1 cellular context compared by ENCODE assay signal in the genomic region with DNA sequence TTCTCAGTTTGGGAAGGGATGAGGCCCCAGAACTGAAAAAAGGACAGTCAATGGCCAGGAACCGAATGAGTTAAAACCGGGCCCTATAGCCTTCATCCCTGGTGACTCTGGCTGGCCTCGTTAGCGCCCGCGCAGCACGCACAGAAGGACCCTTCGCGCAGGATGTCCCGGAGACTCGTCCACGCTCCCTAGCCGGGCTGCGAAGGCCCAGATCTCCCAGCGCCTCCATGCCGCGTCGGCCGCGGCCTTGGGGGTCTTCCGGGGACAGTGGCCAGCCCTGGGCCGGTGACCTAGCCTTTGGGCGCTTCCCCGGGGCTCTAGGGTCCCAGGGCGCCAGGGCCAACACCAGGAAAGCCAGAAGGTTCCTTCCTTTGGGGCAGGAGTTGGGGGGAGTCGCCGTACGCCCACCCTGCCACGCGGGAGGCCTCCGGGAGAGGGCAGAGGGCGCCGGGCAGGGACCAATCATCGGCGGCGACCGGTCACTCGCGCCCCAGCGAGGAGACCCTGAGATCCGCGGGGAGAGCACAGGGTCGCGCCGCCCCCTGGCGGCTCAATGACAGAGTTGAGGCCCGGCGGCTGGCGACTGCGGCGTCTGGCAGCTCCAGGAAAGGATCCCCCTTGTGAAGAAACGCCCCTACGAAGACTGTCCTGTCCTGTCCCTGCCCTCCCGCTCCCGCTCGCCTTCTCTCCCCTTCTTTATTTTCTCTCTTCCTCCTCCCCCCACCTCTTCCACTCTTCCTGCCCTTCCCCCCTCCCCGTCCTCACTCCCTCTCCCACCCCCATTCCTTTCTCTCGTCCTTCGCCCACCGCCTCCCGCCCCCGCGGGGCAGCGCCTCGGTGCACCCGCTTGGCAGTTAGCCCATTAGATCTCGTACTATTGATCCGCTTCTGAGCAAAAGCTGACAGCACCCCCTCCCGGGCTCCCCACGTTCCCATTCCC.
TF ChIP-seq lines count a peak whose summit lies in the region.

No MANE protein-coding gene starts in this region.

TF ChIP-seq in HepG2, 621 proteins besides CTCF, POLR2A, EP300 and RAD21 (continued from another document and continues in another):
- TF ChIP-seq SCMH1 (CRISPR knock-in tag; IDR thresholded peaks at IDR 0.05; ENCODE audit: borderline replicate concordance) (no peak), ZSCAN31 (CRISPR knock-in tag; IDR thresholded peaks at IDR 0.05; ENCODE audit: low read depth) (peak; percentile 41; the same call in 1 of the 2 replicates), KLF12 (CRISPR knock-in tag; IDR thresholded peaks at IDR 0.05; ENCODE audit: borderline replicate concordance) (no peak), USF2 (IDR thresholded peaks at IDR 0.05; ENCODE audit: low read depth, low read length) (no peak), USF2 (CRISPR knock-in tag; IDR thresholded peaks at IDR 0.05; ENCODE audit: borderline replicate concordance) (no peak), NRL (CRISPR knock-in tag; IDR thresholded peaks at IDR 0.05; ENCODE audit: borderline replicate concordance) (peak; percentile 60; the same call in 1 of the 2 replicates), ZNF768 (CRISPR knock-in tag; IDR thresholded peaks at IDR 0.05) (peak; percentile 37; the same call in 1 of the 2 replicates), ZNF777 (CRISPR knock-in tag; IDR thresholded peaks at IDR 0.05) (0 out of 2 replicates have a peak, but pooled peaks have one; percentile 41), PHB2 (IDR thresholded peaks at IDR 0.05; ENCODE audit: partially characterized antibody) (no peak), ZNF883 (CRISPR knock-in tag; IDR thresholded peaks at IDR 0.05; ENCODE audit: not compliant biosample characterization) (no peak), CERS6 (CRISPR knock-in tag; IDR thresholded peaks at IDR 0.05) (no peak), ZNF350 (CRISPR knock-in tag; IDR thresholded peaks at IDR 0.05; ENCODE audit: borderline replicate concordance, low read depth) (no peak), SAP130 (CRISPR knock-in tag; IDR thresholded peaks at IDR 0.05; ENCODE audit: low read depth) (peak; percentile 20; the same call in 1 of the 2 replicates), NFYB (CRISPR knock-in tag; IDR thresholded peaks at IDR 0.05) (peak; percentile 14; the same call in 1 of the 2 replicates), ZNF709 (CRISPR knock-in tag; IDR thresholded peaks at IDR 0.05) (no peak), EED (CRISPR knock-in tag; IDR thresholded peaks at IDR 0.05) (0 out of 2 replicates have a peak, but pooled peaks have one; percentile 14), ZSCAN25 (CRISPR knock-in tag; IDR thresholded peaks at IDR 0.05) (0 out of 2 replicates have a peak, but pooled peaks have one; percentile 29), NR2F1 (CRISPR knock-in tag; IDR thresholded peaks at IDR 0.05) (no peak), ZNF430 (CRISPR knock-in tag; IDR thresholded peaks at IDR 0.05) (peak; percentile 29; the same call in 1 of the 2 replicates), FOXJ3 (CRISPR knock-in tag; IDR thresholded peaks at IDR 0.05; ENCODE audit: borderline replicate concordance) (no peak), ZNF891 (CRISPR knock-in tag; IDR thresholded peaks at IDR 0.05) (0 out of 2 replicates have a peak, but pooled peaks have one; percentile 25), ZBTB7B (CRISPR knock-in tag; IDR thresholded peaks at IDR 0.05) (peak; percentile 82; the same call in 1 of the 2 replicates), HMGXB4 (CRISPR knock-in tag; IDR thresholded peaks at IDR 0.05; ENCODE audit: borderline replicate concordance in 1 of 2, low read depth in 1 of 2) (peak; percentile 49 to 55; a peak in 1 of 4 replicates), ZNF687 (CRISPR knock-in tag; IDR thresholded peaks at IDR 0.05) (peak; percentile 58), RBAK (CRISPR knock-in tag; IDR thresholded peaks at IDR 0.05) (no peak), GABPB1 (CRISPR knock-in tag; IDR thresholded peaks at IDR 0.05) (peak; percentile 33; the same call in 1 of the 2 replicates), HNRNPLL (IDR thresholded peaks at IDR 0.05; ENCODE audit: low read depth, low read length, poor library complexity, severe bottlenecking) (peak; percentile 7), RBM22 (optimal IDR thresholded peaks at IDR 0.05; ENCODE audit: low read length) (no peak), NAIF1 (CRISPR knock-in tag; IDR thresholded peaks at IDR 0.05; ENCODE audit: borderline replicate concordance) (no peak), MTA1 (CRISPR knock-in tag; IDR thresholded peaks at IDR 0.05; ENCODE audit: borderline replicate concordance) (peak; percentile 56; the same call in 1 of the 2 replicates), STAG1 (CRISPR knock-in tag; IDR thresholded peaks at IDR 0.05) (peak; percentile 57), PHF8 (CRISPR knock-in tag; IDR thresholded peaks at IDR 0.05) (0 out of 2 replicates have a peak, but pooled peaks have one; percentile 12), TFE3 (CRISPR knock-in tag; IDR thresholded peaks at IDR 0.05) (no peak), HNRNPK (IDR thresholded peaks at IDR 0.05; ENCODE audit: low read depth, low read length, poor library complexity, severe bottlenecking) (peak; percentile 53), XRCC5 (optimal IDR thresholded peaks at IDR 0.05; ENCODE audit: low read length) (peak; percentile 43)
- TF ChIP-seq, protein P1, sequence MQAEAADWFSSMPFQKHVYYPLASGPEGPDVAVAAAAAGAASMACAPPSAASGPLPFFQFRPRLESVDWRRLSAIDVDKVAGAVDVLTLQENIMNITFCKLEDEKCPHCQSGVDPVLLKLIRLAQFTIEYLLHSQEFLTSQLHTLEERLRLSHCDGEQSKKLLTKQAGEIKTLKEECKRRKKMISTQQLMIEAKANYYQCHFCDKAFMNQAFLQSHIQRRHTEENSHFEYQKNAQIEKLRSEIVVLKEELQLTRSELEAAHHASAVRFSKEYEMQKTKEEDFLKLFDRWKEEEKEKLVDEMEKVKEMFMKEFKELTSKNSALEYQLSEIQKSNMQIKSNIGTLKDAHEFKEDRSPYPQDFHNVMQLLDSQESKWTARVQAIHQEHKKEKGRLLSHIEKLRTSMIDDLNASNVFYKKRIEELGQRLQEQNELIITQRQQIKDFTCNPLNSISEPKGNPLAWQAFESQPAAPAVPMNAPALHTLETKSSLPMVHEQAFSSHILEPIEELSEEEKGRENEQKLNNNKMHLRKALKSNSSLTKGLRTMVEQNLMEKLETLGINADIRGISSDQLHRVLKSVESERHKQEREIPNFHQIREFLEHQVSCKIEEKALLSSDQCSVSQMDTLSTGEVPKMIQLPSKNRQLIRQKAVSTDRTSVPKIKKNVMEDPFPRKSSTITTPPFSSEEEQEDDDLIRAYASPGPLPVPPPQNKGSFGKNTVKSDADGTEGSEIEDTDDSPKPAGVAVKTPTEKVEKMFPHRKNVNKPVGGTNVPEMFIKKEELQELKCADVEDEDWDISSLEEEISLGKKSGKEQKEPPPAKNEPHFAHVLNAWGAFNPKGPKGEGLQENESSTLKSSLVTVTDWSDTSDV (CRISPR knock-in tag; IDR thresholded peaks at IDR 0.05) = 0 out of 2 replicates have a peak, but pooled peaks have one; percentile 42
- TF ChIP-seq, protein P2, sequence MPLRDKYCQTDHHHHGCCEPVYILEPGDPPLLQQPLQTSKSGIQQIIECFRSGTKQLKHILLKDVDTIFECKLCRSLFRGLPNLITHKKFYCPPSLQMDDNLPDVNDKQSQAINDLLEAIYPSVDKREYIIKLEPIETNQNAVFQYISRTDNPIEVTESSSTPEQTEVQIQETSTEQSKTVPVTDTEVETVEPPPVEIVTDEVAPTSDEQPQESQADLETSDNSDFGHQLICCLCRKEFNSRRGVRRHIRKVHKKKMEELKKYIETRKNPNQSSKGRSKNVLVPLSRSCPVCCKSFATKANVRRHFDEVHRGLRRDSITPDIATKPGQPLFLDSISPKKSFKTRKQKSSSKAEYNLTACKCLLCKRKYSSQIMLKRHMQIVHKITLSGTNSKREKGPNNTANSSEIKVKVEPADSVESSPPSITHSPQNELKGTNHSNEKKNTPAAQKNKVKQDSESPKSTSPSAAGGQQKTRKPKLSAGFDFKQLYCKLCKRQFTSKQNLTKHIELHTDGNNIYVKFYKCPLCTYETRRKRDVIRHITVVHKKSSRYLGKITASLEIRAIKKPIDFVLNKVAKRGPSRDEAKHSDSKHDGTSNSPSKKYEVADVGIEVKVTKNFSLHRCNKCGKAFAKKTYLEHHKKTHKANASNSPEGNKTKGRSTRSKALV (CRISPR knock-in tag; IDR thresholded peaks at IDR 0.05) = no peak
- TF ChIP-seq, protein P3, sequence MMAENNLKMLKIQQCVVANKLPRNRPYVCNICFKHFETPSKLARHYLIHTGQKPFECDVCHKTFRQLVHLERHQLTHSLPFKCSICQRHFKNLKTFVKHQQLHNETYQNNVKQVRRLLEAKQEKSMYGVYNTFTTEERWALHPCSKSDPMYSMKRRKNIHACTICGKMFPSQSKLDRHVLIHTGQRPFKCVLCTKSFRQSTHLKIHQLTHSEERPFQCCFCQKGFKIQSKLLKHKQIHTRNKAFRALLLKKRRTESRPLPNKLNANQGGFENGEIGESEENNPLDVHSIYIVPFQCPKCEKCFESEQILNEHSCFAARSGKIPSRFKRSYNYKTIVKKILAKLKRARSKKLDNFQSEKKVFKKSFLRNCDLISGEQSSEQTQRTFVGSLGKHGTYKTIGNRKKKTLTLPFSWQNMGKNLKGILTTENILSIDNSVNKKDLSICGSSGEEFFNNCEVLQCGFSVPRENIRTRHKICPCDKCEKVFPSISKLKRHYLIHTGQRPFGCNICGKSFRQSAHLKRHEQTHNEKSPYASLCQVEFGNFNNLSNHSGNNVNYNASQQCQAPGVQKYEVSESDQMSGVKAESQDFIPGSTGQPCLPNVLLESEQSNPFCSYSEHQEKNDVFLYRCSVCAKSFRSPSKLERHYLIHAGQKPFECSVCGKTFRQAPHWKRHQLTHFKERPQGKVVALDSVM (CRISPR knock-in tag; IDR thresholded peaks at IDR 0.05) = no peak
